ENCODE assay signal across 8 cellular contexts in the genomic region with DNA sequence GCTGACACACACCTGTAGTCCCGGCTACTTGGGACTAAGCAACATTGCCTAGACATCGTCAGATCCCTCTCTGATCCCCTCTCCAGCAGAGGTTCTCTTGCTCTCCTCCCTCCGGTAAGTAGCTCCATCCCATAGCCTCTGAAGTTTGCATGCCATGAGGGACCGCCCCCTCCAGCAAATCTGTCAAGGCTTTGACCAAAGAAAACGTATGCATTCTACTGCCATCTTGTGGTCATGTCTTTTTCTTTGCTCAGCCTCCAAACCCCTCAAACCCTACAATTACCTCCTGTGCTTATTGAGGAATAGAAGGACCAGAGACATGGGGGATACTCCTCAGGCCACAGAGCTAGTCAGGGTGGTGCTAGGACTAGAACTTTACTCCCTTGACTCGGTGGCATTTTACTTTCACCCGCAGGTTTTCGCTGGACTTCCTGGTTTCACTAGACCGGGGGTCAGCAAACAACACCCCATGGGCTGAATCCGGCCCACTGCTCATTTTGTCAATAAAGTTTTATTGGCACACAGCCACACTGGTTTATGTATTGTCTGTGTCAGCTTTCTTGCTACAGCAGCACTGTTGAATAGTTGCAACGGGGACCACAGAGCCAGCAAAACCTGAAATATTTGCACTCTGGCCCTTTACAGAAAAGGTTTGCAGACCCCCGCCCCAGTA.
A peak's percentile ranks its signal among the peaks of the same experiment; 100 is the strongest.
DNase-seq lines count a peak whose midpoint lies in the region; ATAC-seq lines count a peak whose summit lies in the region.

No MANE protein-coding gene starts in this region.

- H3K4me1 Mint-ChIP-seq in activated naive CD4-positive, alpha-beta T cell treated with anti-CD3 and anti-CD28 coated beads, Interleukin-2, amount 10 ng/mL, durations not matched to agents 7 days and 5 days = no peaks in the 10 kb centered on the region
- no peaks in the 10 kb centered on the region for H3K4me1 Mint-ChIP-seq in stimulated activated memory B cell treated with anti-CD40 and anti-IgM and Interleukin-4, amounts not matched to agents 10 μg/mL and 1 μg/mL and 100 μg/mL, for 72 hours
- no peaks in the 10 kb centered on the region for H3K4me1 Mint-ChIP-seq in CD8-positive, alpha-beta memory T cell

- H3K4me1 ChIP-seq in CD8-positive, alpha-beta memory T cell (ENCODE audit: insufficient read depth, low read length) = no peaks in the 10 kb centered on the region

- H3K27ac Mint-ChIP-seq in activated naive CD4-positive, alpha-beta T cell treated with anti-CD3 and anti-CD28 coated beads, Interleukin-2, amount 10 ng/mL, durations not matched to agents 7 days and 5 days = no peak overlapping the region
- H3K27ac Mint-ChIP-seq in stimulated activated memory B cell treated with anti-CD40 and anti-IgM and Interleukin-4, amounts not matched to agents 10 μg/mL and 1 μg/mL and 100 μg/mL, for 72 hours = no peak overlapping the region
- H3K27ac Mint-ChIP-seq in CD8-positive, alpha-beta memory T cell = peak overlapping the region in 1 of 8 donors; percentile 83

- no peaks in the 10 kb centered on the region for H3K9me3 ChIP-seq in CD8-positive, alpha-beta memory T cell (ENCODE audit: low read length)

- no peaks in the 10 kb centered on the region for H3K36me3 ChIP-seq in CD8-positive, alpha-beta memory T cell (ENCODE audit: insufficient read depth, low read length)

- no peak overlapping the region for H3K27ac ChIP-seq in CD8-positive, alpha-beta memory T cell (ENCODE audit: low read depth, low read length)

- CTCF ChIA-PET in activated naive CD4-positive, alpha-beta T cell treated with anti-CD3 and anti-CD28 coated beads, Interleukin-2, amount 10 ng/mL, durations not matched to agents 7 days and 5 days (lab: Charles Lee) = no interaction called here
- CTCF ChIA-PET in CD8-positive, alpha-beta memory T cell (lab: Charles Lee) = no interaction called here

- H3K4me3 ChIP-seq in CD8-positive, alpha-beta memory T cell (ENCODE audit: low read length) = no peak overlapping the region

- H3K4me3 Mint-ChIP-seq in activated naive CD4-positive, alpha-beta T cell treated with anti-CD3 and anti-CD28 coated beads, Interleukin-2, amount 10 ng/mL, durations not matched to agents 7 days and 5 days = no peak overlapping the region
- H3K4me3 Mint-ChIP-seq in stimulated activated memory B cell treated with anti-CD40 and anti-IgM and Interleukin-4, amounts not matched to agents 10 μg/mL and 1 μg/mL and 100 μg/mL, for 72 hours = no peak overlapping the region
- H3K4me3 Mint-ChIP-seq in CD8-positive, alpha-beta memory T cell = no peak overlapping the region

- H3K27me3 ChIP-seq in CD8-positive, alpha-beta memory T cell (ENCODE audit: insufficient read depth, low read length, poor library complexity, severe bottlenecking) = no peaks in the 10 kb centered on the region

- peaks cover 10% of the 10 kb centered on the region for H3K9me3 Mint-ChIP-seq in activated naive CD4-positive, alpha-beta T cell treated with anti-CD3 and anti-CD28 coated beads, Interleukin-2, amount 10 ng/mL, durations not matched to agents 7 days and 5 days
- H3K9me3 Mint-ChIP-seq in stimulated activated memory B cell treated with anti-CD40 and anti-IgM and Interleukin-4, amounts not matched to agents 10 μg/mL and 1 μg/mL and 100 μg/mL, for 72 hours = peaks cover 26% of the 10 kb centered on the region
- peaks cover 0 to 26% (median 17%) of the 10 kb centered on the region in 5 donors for H3K9me3 Mint-ChIP-seq in CD8-positive, alpha-beta memory T cell

- H3K27me3 Mint-ChIP-seq in activated naive CD4-positive, alpha-beta T cell treated with anti-CD3 and anti-CD28 coated beads, Interleukin-2, amount 10 ng/mL, durations not matched to agents 7 days and 5 days = no peaks in the 10 kb centered on the region
- peaks cover 34% of the 10 kb centered on the region for H3K27me3 Mint-ChIP-seq in stimulated activated memory B cell treated with anti-CD40 and anti-IgM and Interleukin-4, amounts not matched to agents 10 μg/mL and 1 μg/mL and 100 μg/mL, for 72 hours
- H3K27me3 Mint-ChIP-seq in CD8-positive, alpha-beta memory T cell = peaks cover 6 to 10% of the 10 kb centered on the region in 2 donors

- DNase-seq in activated naive CD4-positive, alpha-beta T cell treated with anti-CD3 and anti-CD28 coated beads, Interleukin-2, amount 10 ng/mL, durations not matched to agents 7 days and 5 days = peak; percentile 22
- DNase-seq in activated naive CD4-positive, alpha-beta T cell treated with Interleukin-2 at 50 U/mL for 16 hours = no peak
- peak; percentile 44 for DNase-seq in NCI-H128 (lab: John Stamatoyannopoulos, UW; ENCODE audit: unreplicated experiment)
- peak; percentile 49 for DNase-seq in SKM-1 (lab: John Stamatoyannopoulos, UW; ENCODE audit: unreplicated experiment)
- DNase-seq in glomerular endothelial cell (ENCODE audit: extremely low read depth, low read depth, low spot score) = peak; percentile 18
- no peak for DNase-seq in CD8-positive, alpha-beta memory T cell

- ATAC-seq in stimulated activated memory B cell treated with anti-CD40 and anti-IgM and Interleukin-4, amounts not matched to agents 10 μg/mL and 1 μg/mL and 100 μg/mL, for 72 hours = peak; percentile 36
- no peak for ATAC-seq in HG03039 (IDR thresholded peaks at IDR 0.05; ENCODE audit: unreplicated experiment)

- POLR2A ChIA-PET in CD8-positive, alpha-beta memory T cell (lab: Charles Lee) = no interaction called here

- no peaks in the 10 kb centered on the region for H3K36me3 Mint-ChIP-seq in activated naive CD4-positive, alpha-beta T cell treated with anti-CD3 and anti-CD28 coated beads, Interleukin-2, amount 10 ng/mL, durations not matched to agents 7 days and 5 days
- H3K36me3 Mint-ChIP-seq in stimulated activated memory B cell treated with anti-CD40 and anti-IgM and Interleukin-4, amounts not matched to agents 10 μg/mL and 1 μg/mL and 100 μg/mL, for 72 hours = peaks cover 11% of the 10 kb centered on the region
- H3K36me3 Mint-ChIP-seq in CD8-positive, alpha-beta memory T cell = no peaks in the 10 kb centered on the region

Comparison
In these comparisons a context has a peak if more than half of its experiments do, and no peak if none do; other contexts are left out.
1. DNase-seq: peak in activated naive CD4-positive, alpha-beta T cell treated with anti-CD3 and anti-CD28 coated beads, Interleukin-2, amount 10 ng/mL, durations not matched to agents 7 days and 5 days (single experiment), NCI-H128 (single experiment), SKM-1 (single experiment) and glomerular endothelial cell (single experiment); none in activated naive CD4-positive, alpha-beta T cell treated with Interleukin-2 at 50 U/mL for 16 hours (single experiment) and CD8-positive, alpha-beta memory T cell (0 of 5).